20 cellular contexts compared by ENCODE assay signal in genomic region chr2:9585486-9585885, GRCh38.
"Had no signal": no experiment of that assay in that cellular context is flagged by ENCODE, and none has a peak within 500 bp of the region (broad histone marks: within the 10 kb centered on the region; RNA-seq: fewer than 3 reads in every experiment).

No MANE protein-coding gene starts in this region.

- H3K9me3 ChIP-seq: colonic mucosa, right atrium auricular region, thyroid gland, uterus had no signal

- DNase-seq: colonic mucosa; dermis blood vessel endothelial cell; foreskin keratinocyte; head of caudate nucleus; kidney; left colon; left ventricle myocardium superior; mesenchymal stem cell; midbrain; nephron progenitor cell; posterior cingulate gyrus; small intestine; stimulated activated CD4-positive, alpha-beta T cell treated with anti-CD3 and anti-CD28 coated beads, Interleukin-12 subunit alpha, Interleukin-12 subunit beta, amount 100 ng/mL, for 4 hours; stimulated activated naive CD4-positive, alpha-beta T cell treated with Interleukin-2 at 50 U/mL for 16 hours; thyroid gland; uterus had no signal

- H3K27me3 ChIP-seq: colonic mucosa, foreskin keratinocyte, hepatocyte, right atrium auricular region, thyroid gland, uterus had no signal

- H3K27ac ChIP-seq: colonic mucosa, foreskin keratinocyte, hepatocyte, right atrium auricular region, thyroid gland, uterus had no signal

- H3K4me1 ChIP-seq: colonic mucosa, right atrium auricular region, thyroid gland, uterus had no signal

- H3K27ac Mint-ChIP-seq: nephron progenitor cell, type B pancreatic cell had no signal

- H3K27me3 Mint-ChIP-seq: type B pancreatic cell had no signal

- H3K9me3 Mint-ChIP-seq: nephron progenitor cell, type B pancreatic cell had no signal

- H3K4me3 ChIP-seq: colonic mucosa, hepatocyte, lung, right atrium auricular region, thyroid gland, uterus had no signal

- H3K36me3 ChIP-seq: colonic mucosa, uterus had no signal

- H3K4me1 Mint-ChIP-seq: nephron progenitor cell had no signal

- H3K4me3 Mint-ChIP-seq: nephron progenitor cell, type B pancreatic cell had no signal

- ATAC-seq: foreskin keratinocyte, left colon, left ventricle myocardium superior had no signal

- FAIRE-seq: kidney, small intestine had no signal
